ENCODE assay signal across 7 cellular contexts in the genomic region with DNA sequence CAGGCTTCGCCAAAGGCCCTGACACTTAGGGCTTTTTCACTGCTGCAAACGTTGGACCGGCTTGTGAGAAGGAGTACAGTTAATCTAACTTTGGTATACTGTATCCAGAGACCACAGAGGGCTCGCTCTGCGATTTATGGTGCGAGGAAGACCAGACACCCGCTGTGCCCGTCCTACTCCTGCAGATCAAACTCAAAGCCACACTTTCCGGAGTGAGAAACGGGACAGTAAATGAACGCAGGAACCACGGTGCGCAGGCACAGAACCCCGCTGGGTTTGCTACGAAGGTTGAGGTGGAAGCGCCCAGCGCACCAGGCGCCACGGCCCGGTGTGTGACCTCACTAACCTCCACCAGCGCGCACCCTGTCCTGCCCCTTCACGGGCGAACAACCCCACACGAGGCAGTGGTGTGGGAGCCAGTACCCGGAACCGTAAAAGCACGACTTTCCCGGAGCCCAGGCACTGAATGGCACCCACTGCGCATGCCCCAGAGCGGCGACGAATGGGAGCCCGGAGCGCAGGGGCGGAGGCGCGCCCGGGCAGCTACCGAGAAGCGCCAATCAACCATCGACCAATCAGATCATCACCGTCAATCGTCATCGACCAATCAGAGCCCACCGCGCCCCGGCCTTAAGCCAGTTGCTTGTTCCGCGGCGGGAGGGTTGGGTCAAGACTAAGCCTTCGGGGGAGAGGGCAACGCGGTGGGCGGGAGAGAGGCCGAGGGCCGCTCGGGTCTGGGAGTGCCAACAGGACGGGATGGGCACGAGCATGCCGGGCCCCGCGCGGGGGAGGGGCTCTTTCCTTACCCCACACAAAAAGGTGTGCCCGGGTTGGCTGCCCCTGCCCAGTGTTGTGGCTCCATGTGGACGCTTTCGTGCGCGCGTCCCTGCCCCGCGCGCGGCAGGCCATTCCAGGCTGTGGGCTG.
DNase-seq lines count a peak whose midpoint lies in the region; ATAC-seq lines count a peak whose summit lies in the region.

No MANE protein-coding gene starts in this region.

- ATAC-seq in GM18508 (IDR thresholded peaks at IDR 0.05; ENCODE audit: insufficient read depth, unreplicated experiment) = peak; percentile 89
- peak; percentile 97 for ATAC-seq in HG02981 (IDR thresholded peaks at IDR 0.05; ENCODE audit: unreplicated experiment)

- DNase-seq in NCI-H2029 (lab: John Stamatoyannopoulos, UW) = peak; percentile 84
- peak; percentile 78 for DNase-seq in T-helper 9 cell
- peak; percentile 95 for DNase-seq in astrocyte of the hippocampus (ENCODE audit: low read depth, low spot score)
- DNase-seq in hypothalamus (lab: John Stamatoyannopoulos, UW) = peak; percentile 37 to 92 (median 81)
- peak; percentile 91 for DNase-seq in retina

Comparison
In these comparisons a context has a peak if more than half of its experiments do, and no peak if none do; other contexts are left out.
1. Peak in every context shown above with its lines: DNase-seq and ATAC-seq.